ENCODE assay signal across 15 cellular contexts in genomic region chr6:155317186-155317585, GRCh38. TPM values are rescaled to one million over a fixed set of nuclear protein-coding genes. Genes with fewer than 3 reads are reported as not detected.
A peak's percentile ranks its signal among the peaks of the same experiment; 100 is the strongest.
DNase-seq lines count a peak whose midpoint lies in the region; ATAC-seq and TF ChIP-seq lines count a peak whose summit lies in the region.
"Had no signal": no experiment of that assay in that cellular context is flagged by ENCODE, and none has a peak within 500 bp of the region (broad histone marks: within the 10 kb centered on the region; RNA-seq: fewer than 3 reads in every experiment).

No MANE protein-coding gene starts in this region.

- TF ChIP-seq POLR2A in right lobe of liver (IDR thresholded peaks at IDR 0.05), result no peak

- DNase-seq in cardiac muscle cell (ENCODE audit: low read depth in 1 of 2, low spot score in 1 of 2) (no peak), right atrium auricular region (ENCODE audit: low spot score) (no peak), OCI-M1 (lab: John Stamatoyannopoulos, UW) (peak; percentile 53), endothelial cell (ENCODE audit: low spot score) (no peak), type B pancreatic cell (ENCODE audit: extremely low spot score, unreplicated experiment) (no peak), right lobe of liver (no peak), NCI-H2029 (lab: John Stamatoyannopoulos, UW) (no peak)
- DNase-seq: activated CD4-positive, alpha-beta memory T cell treated with anti-CD3 and anti-CD28 coated beads for 36 hours; colonic mucosa; gastrocnemius medialis; MM.1S; stimulated activated CD4-positive, alpha-beta T cell treated with anti-CD3 and anti-CD28 coated beads, Interleukin-15, amount 100 ng/mL, for 24 hours; stimulated activated CD8-positive, alpha-beta memory T cell treated with anti-CD3 and anti-CD28 coated beads, Interleukin-4, amount 100 ng/mL, for 48 hours had no signal

- WGBS in right lobe of liver (ENCODE audit: insufficient coverage, low coverage, low lambda C conversion rate, missing lambda C conversion rate), result 94% methylated on average over 1 of the region's 1 CpG

- ATAC-seq in right lobe of liver (no peak), HG02571 (IDR thresholded peaks at IDR 0.05; ENCODE audit: unreplicated experiment) (no peak)
- ATAC-seq: gastrocnemius medialis had no signal

- H3K27me3 Mint-ChIP-seq in endothelial cell (ENCODE audit: unreplicated experiment) (no peaks in the 10 kb centered on the region), type B pancreatic cell (no peaks in the 10 kb centered on the region)
- H3K27me3 Mint-ChIP-seq: activated CD4-positive, alpha-beta memory T cell treated with anti-CD3 and anti-CD28 coated beads for 36 hours had no signal

- H3K27ac Mint-ChIP-seq in endothelial cell (ENCODE audit: unreplicated experiment), result no peak overlapping the region
- no peak overlapping the region for H3K27ac Mint-ChIP-seq in type B pancreatic cell
- H3K27ac Mint-ChIP-seq: activated CD4-positive, alpha-beta memory T cell treated with anti-CD3 and anti-CD28 coated beads for 36 hours had no signal

- no peaks in the 10 kb centered on the region for H3K9me3 ChIP-seq in cardiac muscle cell (ENCODE audit: low read depth)
- no peaks in the 10 kb centered on the region for H3K9me3 ChIP-seq in right atrium auricular region
- no peaks in the 10 kb centered on the region for H3K9me3 ChIP-seq in right lobe of liver
- H3K9me3 ChIP-seq: BLaER1, colonic mucosa, gastrocnemius medialis had no signal

- H3K36me3 ChIP-seq in cardiac muscle cell, result no peaks in the 10 kb centered on the region
- no peaks in the 10 kb centered on the region for H3K36me3 ChIP-seq in right atrium auricular region
- H3K36me3 ChIP-seq in right lobe of liver, result no peaks in the 10 kb centered on the region
- H3K36me3 ChIP-seq: colonic mucosa, gastrocnemius medialis had no signal

- H3K27me3 ChIP-seq in cardiac muscle cell (no peaks in the 10 kb centered on the region), right atrium auricular region (no peaks in the 10 kb centered on the region), right lobe of liver (no peaks in the 10 kb centered on the region)
- H3K27me3 ChIP-seq: BLaER1, colonic mucosa, gastrocnemius medialis had no signal

- H3K36me3 Mint-ChIP-seq in endothelial cell (ENCODE audit: low read depth, unreplicated experiment) (no peaks in the 10 kb centered on the region), type B pancreatic cell (no peaks in the 10 kb centered on the region)

- H3K4me3 Mint-ChIP-seq in endothelial cell (ENCODE audit: unreplicated experiment), result no peak overlapping the region
- H3K4me3 Mint-ChIP-seq in type B pancreatic cell, result no peak overlapping the region
- H3K4me3 Mint-ChIP-seq: activated CD4-positive, alpha-beta memory T cell treated with anti-CD3 and anti-CD28 coated beads for 36 hours had no signal

- H3K4me3 ChIP-seq in cardiac muscle cell, result no peak overlapping the region
- no peak overlapping the region for H3K4me3 ChIP-seq in right atrium auricular region
- H3K4me3 ChIP-seq in right lobe of liver, result no peak overlapping the region
- H3K4me3 ChIP-seq: BLaER1, colonic mucosa, gastrocnemius medialis had no signal

- intact Hi-C loops in right lobe of liver (cut with DNase I), result no loop called here

- H3K27ac ChIP-seq in cardiac muscle cell (no peak overlapping the region), right atrium auricular region (no peak overlapping the region), right lobe of liver (no peak overlapping the region)
- H3K27ac ChIP-seq: BLaER1, colonic mucosa had no signal

- no peaks in the 10 kb centered on the region for H3K4me1 Mint-ChIP-seq in endothelial cell (ENCODE audit: unreplicated experiment)
- peaks cover 17% of the 10 kb centered on the region for H3K4me1 Mint-ChIP-seq in type B pancreatic cell (ENCODE audit: unreplicated experiment)

- peak; percentile 39 for TF ChIP-seq CTCF in cardiac muscle cell (IDR thresholded peaks at IDR 0.05; ENCODE audit: low read depth, low read length)
- TF ChIP-seq CTCF in right atrium auricular region (IDR thresholded peaks at IDR 0.05), result peak in 1 of 2 donors; percentile 30
- peak; percentile 28 for TF ChIP-seq CTCF in endothelial cell (IDR thresholded peaks at IDR 0.05; ENCODE audit: unreplicated experiment)
- peak; percentile 47 for TF ChIP-seq CTCF in type B pancreatic cell (conservative IDR thresholded peaks at IDR 0.05)
- TF ChIP-seq CTCF in right lobe of liver (IDR thresholded peaks at IDR 0.05), result peak in 2 of 4 donors; percentile 15 to 16

- H3K4me1 ChIP-seq in cardiac muscle cell (ENCODE audit: low read depth), result no peaks in the 10 kb centered on the region
- peaks cover 0 to 17% of the 10 kb centered on the region in 2 donors for H3K4me1 ChIP-seq in right atrium auricular region
- peaks cover 0 to 7% (median 2%) of the 10 kb centered on the region in 4 donors for H3K4me1 ChIP-seq in right lobe of liver
- H3K4me1 ChIP-seq: colonic mucosa had no signal

- H3K9me3 Mint-ChIP-seq in endothelial cell (ENCODE audit: unreplicated experiment), result no peaks in the 10 kb centered on the region
- H3K9me3 Mint-ChIP-seq in type B pancreatic cell, result no peaks in the 10 kb centered on the region
- H3K9me3 Mint-ChIP-seq: activated CD4-positive, alpha-beta memory T cell treated with anti-CD3 and anti-CD28 coated beads for 36 hours had no signal

RNA-seq across cellular contexts. Expression of gene TFB1M, which starts 2.9 kb away (rescaled TPM):
- total RNA-seq in cardiac muscle cell, result 13.5 and 14.8 TPM in 2 replicates
- 17.6 and 22.0 TPM in 2 replicates for polyA plus RNA-seq in cardiac muscle cell
- total RNA-seq in right atrium auricular region, result 10 to 100 TPM; 10.7 to 11.1 TPM
- total RNA-seq in endothelial cell (ENCODE audit: unreplicated experiment), result 25.9 TPM
- 18.5 and 25.4 TPM in 2 replicates for total RNA-seq in type B pancreatic cell (ENCODE audit: low replicate concordance)
- 10 to 100 TPM; 12.3 to 18.9 (median 16.2) TPM for total RNA-seq in right lobe of liver

RNA-seq across cellular contexts. Expression of gene CLDN20, which starts 53.4 kb away (rescaled TPM):
- total RNA-seq in cardiac muscle cell (not detected in 2 replicates), right atrium auricular region (not detected), endothelial cell (ENCODE audit: unreplicated experiment) (0.23 TPM), type B pancreatic cell (ENCODE audit: low replicate concordance) (not detected in 2 replicates), right lobe of liver (not detected)
- 0.19 and 0.44 TPM in 2 replicates for polyA plus RNA-seq in cardiac muscle cell
- total RNA-seq: activated CD4-positive, alpha-beta memory T cell treated with anti-CD3 and anti-CD28 coated beads for 36 hours; colonic mucosa; gastrocnemius medialis had no signal
